ENCODE assay signal across 10 cellular contexts in the genomic region with DNA sequence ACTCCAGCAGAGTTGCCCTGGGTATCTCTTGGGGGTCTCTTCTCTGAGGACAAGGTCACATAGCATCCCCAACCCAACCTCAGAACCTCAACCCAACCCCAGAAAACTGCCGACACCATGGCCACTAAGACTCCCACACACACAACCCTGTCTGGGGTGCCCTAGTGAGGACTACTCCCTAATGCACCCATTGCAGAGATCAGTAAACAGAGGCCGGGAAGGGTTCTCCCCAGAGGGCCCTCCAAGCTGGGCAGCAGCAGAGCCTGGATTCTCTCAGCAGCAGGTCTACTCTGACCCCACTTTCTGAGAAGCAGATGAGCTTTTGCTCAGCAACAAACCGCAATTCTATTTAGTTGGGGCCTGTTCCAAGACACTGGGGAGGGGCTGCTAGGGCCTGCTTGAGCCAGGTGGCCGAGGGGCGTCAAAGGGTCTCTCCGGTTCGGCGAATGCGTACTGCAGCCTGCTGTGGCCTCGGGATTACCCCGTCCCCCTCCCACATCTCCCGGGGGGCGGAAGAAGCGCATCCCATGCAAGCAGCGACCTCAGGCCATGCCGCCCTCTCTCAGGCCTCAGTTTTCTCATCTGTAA. TPM values are rescaled to one million over a fixed set of nuclear protein-coding genes. Genes with fewer than 3 reads are reported as not detected.
DNase-seq lines count a peak whose midpoint lies in the region; ATAC-seq, FAIRE-seq and TF ChIP-seq lines count a peak whose summit lies in the region.
"Had no signal": no experiment of that assay in that cellular context is flagged by ENCODE, and none has a peak within 500 bp of the region (broad histone marks: within the 10 kb centered on the region; RNA-seq: fewer than 3 reads in every experiment).

No MANE protein-coding gene starts in this region.

- peak overlapping the region; percentile 75; the same call in 1 of the 2 replicates for H4K8ac ChIP-seq in H1 (ENCODE audit: extremely low read depth, insufficient read depth, low read length)

- H4K20me1 ChIP-seq in Loucy (ENCODE audit: insufficient read depth, low read length, poor library complexity, severe bottlenecking) (no peaks in the 10 kb centered on the region), H1 (replicated peaks in 1 of 2; ENCODE audit: control insufficient read depth in 1 of 2, insufficient read depth in 2 of 2, low read length in 2 of 2) (peaks cover 6 to 8% of the 10 kb centered on the region in 2 experiments)

- no peak overlapping the region for H3K56ac ChIP-seq in H1 (replicated peaks; ENCODE audit: insufficient read length, low read depth, low read length)

- TF ChIP-seq EP300 in H1 (IDR thresholded peaks at IDR 0.05; ENCODE audit: borderline replicate concordance in 1 of 2, low read depth in 2 of 2, low read length in 2 of 2) = no peak

- H2BK12ac ChIP-seq in H1 (ENCODE audit: low read depth, low read length) = no peak overlapping the region

- H2AFZ ChIP-seq in Loucy (ENCODE audit: low read length) (no peak overlapping the region), H1 (ENCODE audit: low read length) (peak overlapping the region; percentile 36; the same call in 1 of the 2 replicates), neuron (ENCODE audit: low read depth, low read length) (peak overlapping the region; percentile 97)

- TF ChIP-seq POLR2A in H1 (IDR thresholded peaks at IDR 0.05; ENCODE audit: control extremely low read depth in 1 of 2, low read depth in 2 of 2, low read length in 2 of 2) = no peak

- H3K14ac ChIP-seq in H1 (ENCODE audit: insufficient read length) = no peak overlapping the region

- no peak for TF ChIP-seq RAD21 in H1 (IDR thresholded peaks at IDR 0.05 in 1 of 2, conservative IDR thresholded peaks at IDR 0.05 in 1 of 2; ENCODE audit: low read depth in 2 of 2, low read length in 2 of 2)

- H3K79me1 ChIP-seq in H1 (ENCODE audit: low read depth, low read length) = no peaks in the 10 kb centered on the region; the same call in 1 of the 2 replicates

- no peak overlapping the region for H3K27ac Mint-ChIP-seq in stimulated activated naive B cell treated with anti-CD40 and anti-IgM and Interleukin-4, amounts not matched to agents 10 μg/mL and 1 μg/mL and 100 μg/mL, for 72 hours

- no peak overlapping the region for H2AK5ac ChIP-seq in H1 (ENCODE audit: low read depth, low read length)

- H2BK20ac ChIP-seq in H1 (ENCODE audit: low read length) = no peak overlapping the region

- no peak overlapping the region for H4K5ac ChIP-seq in H1 (ENCODE audit: insufficient read length, low read depth, low read length)

- no peaks in the 10 kb centered on the region for H3F3A ChIP-seq in Loucy (ENCODE audit: low read depth)

- H2BK5ac ChIP-seq in H1 (ENCODE audit: low read depth, low read length) = peak overlapping the region; percentile 35; the same call in 1 of the 2 replicates

- peak overlapping the region; percentile 73 for H3K4me3 ChIP-seq in GM12865 (ENCODE audit: low read depth, low read length)
- H3K4me3 ChIP-seq in Loucy (ENCODE audit: low read length, poor library complexity, severe bottlenecking) = peak overlapping the region; percentile 59
- peak overlapping the region; percentile 59 to 82 (median 66) for H3K4me3 ChIP-seq in H1 (ENCODE audit: extremely low read depth in 1 of 4, insufficient read depth in 2 of 4, low read depth in 3 of 4, low read length in 4 of 4)
- peak overlapping the region; percentile 56 for H3K4me3 ChIP-seq in neuron (ENCODE audit: low read length)
- H3K4me3 ChIP-seq: mucosa of descending colon had no signal

- H3K9ac ChIP-seq in Loucy (ENCODE audit: low read depth, low read length, poor library complexity, severe bottlenecking) = no peak overlapping the region
- peak overlapping the region in 2 of 4 experiments; percentile 58 to 65; a peak in 4 of 7 replicates for H3K9ac ChIP-seq in H1 (replicated peaks in 1 of 4; ENCODE audit: extremely low read depth in 1 of 4, low read depth in 3 of 4, low read length in 3 of 4)

- TF ChIP-seq CTCF in GM12865 (IDR thresholded peaks at IDR 0.05; ENCODE audit: insufficient read depth, low read depth, low read length, missing control alignments) = no peak
- TF ChIP-seq CTCF in Loucy (conservative IDR thresholded peaks at IDR 0.05; ENCODE audit: low read length) = no peak
- TF ChIP-seq CTCF in H1 (IDR thresholded peaks at IDR 0.05; ENCODE audit: control extremely low read depth in 1 of 3, insufficient read depth in 1 of 3, low read depth in 1 of 3, low read length in 3 of 3) = no peak

- H3K23me2 ChIP-seq in H1 (ENCODE audit: low read depth, low read length) = peaks cover 7% of the 10 kb centered on the region; the same call in 1 of the 2 replicates

- ATAC-seq in stimulated activated naive B cell treated with anti-CD40 and anti-IgM and Interleukin-4, amounts not matched to agents 10 μg/mL and 1 μg/mL and 100 μg/mL, for 72 hours (replicated peaks) = no peak

- H3K23ac ChIP-seq in H1 (ENCODE audit: insufficient read length) = no peak overlapping the region

- H3K9me2 ChIP-seq in Loucy (replicated peaks; ENCODE audit: low read depth, low read length) = no peaks in the 10 kb centered on the region

- no peak overlapping the region for H3K18ac ChIP-seq in H1 (ENCODE audit: extremely low read depth, low read length)

- H3K9me3 ChIP-seq in Loucy (ENCODE audit: insufficient read depth, low read depth, low read length) (no peaks in the 10 kb centered on the region), H1 (ENCODE audit: insufficient read depth in 2 of 2, low read depth in 1 of 2, low read length in 1 of 2) (no peaks in the 10 kb centered on the region), neuron (ENCODE audit: low read length) (no peaks in the 10 kb centered on the region)
- H3K9me3 ChIP-seq: MG63, mucosa of descending colon had no signal

- H2BK15ac ChIP-seq in H1 (ENCODE audit: low read length) = no peak overlapping the region

- H4K91ac ChIP-seq in H1 (replicated peaks; ENCODE audit: insufficient read length, low read length) = no peak overlapping the region

- H3K4me2 ChIP-seq in Loucy (ENCODE audit: low read depth, low read length, poor library complexity, severe bottlenecking) = peak overlapping the region; percentile 42
- H3K4me2 ChIP-seq in H1 (ENCODE audit: insufficient read depth in 1 of 2, low read depth in 2 of 2, low read length in 2 of 2) = peak overlapping the region; percentile 87 to 90

- WGBS in H1 (ENCODE audit: extremely low coverage in 1 of 2, insufficient coverage in 1 of 2, insufficient read length in 1 of 2, insufficient replicate concordance in 2 of 2, low coverage in 1 of 2, low lambda C conversion rate in 2 of 2, missing lambda C conversion rate in 1 of 2), 2 experiments = 24% methylated on average over 16 of the region's 16 CpGs; no CpG with 5 or more reads in 1 of the 2 experiments

- no peak overlapping the region for H3K4ac ChIP-seq in H1 (replicated peaks; ENCODE audit: insufficient read length, low read depth, low read length)

- H3K9me3 Mint-ChIP-seq in stimulated activated naive B cell treated with anti-CD40 and anti-IgM and Interleukin-4, amounts not matched to agents 10 μg/mL and 1 μg/mL and 100 μg/mL, for 72 hours = peaks cover 0 to 1% of the 10 kb centered on the region in 2 donors

- H3K79me2 ChIP-seq in Loucy (ENCODE audit: insufficient read depth, low read length) = no peaks in the 10 kb centered on the region
- H3K79me2 ChIP-seq in H1 (ENCODE audit: control insufficient read depth in 1 of 2, insufficient read depth in 2 of 2, low read length in 2 of 2) = peaks cover 0 to 2% of the 10 kb centered on the region in 2 experiments; a peak in 1 of 4 replicates

- CTCF ChIA-PET in H1 (lab: Charles Lee; ENCODE audit: partially characterized antibody) = interaction anchor here (1.8 to 3.4 kb wide), 2 partner anchors 10 to 166 kb away, joined by 8 to 12 read pairs; no protein-coding TSS in a partner anchor

- H2BK120ac ChIP-seq in H1 (replicated peaks; ENCODE audit: low read depth, low read length) = no peak overlapping the region

- DNase-seq in GM12865 (ENCODE audit: low read depth) = no peak
- DNase-seq in H1 (ENCODE audit: low read depth in 1 of 2, low spot score in 2 of 2) = no peak
- no peak for DNase-seq in iPS-NIHi7 (ENCODE audit: extremely low spot score)
- DNase-seq in stimulated activated naive B cell treated with anti-CD40 and anti-IgM and Interleukin-4, amounts not matched to agents 10 μg/mL and 1 μg/mL and 100 μg/mL, for 72 hours = no peak
- DNase-seq in NCI-H82 treated with DMSO at 0.1 percent for 48 hours (lab: John Stamatoyannopoulos, UW; ENCODE audit: unreplicated experiment) = no peak
- DNase-seq: MG63 had no signal

- no peaks in the 10 kb centered on the region for H3K4me1 ChIP-seq in Loucy (ENCODE audit: insufficient read depth, low read length, poor library complexity, severe bottlenecking)
- peaks cover 0 to 5% (median 0%) of the 10 kb centered on the region in 4 experiments; a peak in 3 of 7 replicates for H3K4me1 ChIP-seq in H1 (replicated peaks in 1 of 4; ENCODE audit: control insufficient read depth in 3 of 4, insufficient read depth in 4 of 4, low read length in 3 of 4)
- H3K4me1 ChIP-seq in neuron (ENCODE audit: insufficient read depth, low read length) = peaks cover 5% of the 10 kb centered on the region

- H3K4me1 Mint-ChIP-seq in stimulated activated naive B cell treated with anti-CD40 and anti-IgM and Interleukin-4, amounts not matched to agents 10 μg/mL and 1 μg/mL and 100 μg/mL, for 72 hours = peaks cover 2 to 16% of the 10 kb centered on the region in 2 donors

- POLR2A ChIA-PET in H1 (lab: Charles Lee; ENCODE audit: partially characterized antibody) = interaction anchor here (0.8 to 1.6 kb wide), 2 partner anchors 10 to 20 kb away, joined by 3 to 4 read pairs; no protein-coding TSS in a partner anchor

- no peak overlapping the region for H3K27ac ChIP-seq in H1 (ENCODE audit: low read depth, low read length)

- no peak for FAIRE-seq in H1 (lab: Jason Lieb, UNC)
- FAIRE-seq: bronchial epithelial cell had no signal

- no peaks in the 10 kb centered on the region for H3K36me3 ChIP-seq in Loucy (ENCODE audit: insufficient read depth, low read length)
- no peaks in the 10 kb centered on the region for H3K36me3 ChIP-seq in H1 (ENCODE audit: control insufficient read depth in 2 of 4, insufficient read depth in 4 of 4, low read length in 3 of 4)
- H3K36me3 ChIP-seq in neuron (ENCODE audit: insufficient read depth, low read length) = no peaks in the 10 kb centered on the region
- H3K36me3 ChIP-seq: MG63 had no signal

- peaks cover 51 to 63% of the 10 kb centered on the region in 2 donors for H3K27me3 Mint-ChIP-seq in stimulated activated naive B cell treated with anti-CD40 and anti-IgM and Interleukin-4, amounts not matched to agents 10 μg/mL and 1 μg/mL and 100 μg/mL, for 72 hours

- H3K27me3 ChIP-seq in Loucy (ENCODE audit: insufficient read depth, low read length, poor library complexity, severe bottlenecking) (no peaks in the 10 kb centered on the region), H1 (replicated peaks in 1 of 4; ENCODE audit: control insufficient read depth in 3 of 4, extremely low read depth in 1 of 4, insufficient read depth in 3 of 4, low read length in 3 of 4) (peaks cover 0 to 6% (median 3%) of the 10 kb centered on the region in 4 experiments; a peak in 3 of 7 replicates), neuron (ENCODE audit: insufficient read depth, low read length) (no peaks in the 10 kb centered on the region)

- H3K4me3 Mint-ChIP-seq in stimulated activated naive B cell treated with anti-CD40 and anti-IgM and Interleukin-4, amounts not matched to agents 10 μg/mL and 1 μg/mL and 100 μg/mL, for 72 hours = peak overlapping the region in 1 of 2 donors; percentile 76

- H3K36me3 Mint-ChIP-seq in stimulated activated naive B cell treated with anti-CD40 and anti-IgM and Interleukin-4, amounts not matched to agents 10 μg/mL and 1 μg/mL and 100 μg/mL, for 72 hours = peaks cover 0 to under 1% of the 10 kb centered on the region in 2 donors

RNA-seq across cellular contexts. Expression of a gene that starts 0.8 kb away (rescaled TPM):
- total RNA-seq in H1 (2021; fragmentation: NEBNext Ultra II Directional; extraction: Animal tissue kit (Norgen Biotek cat#: 25700)) = 16.3 and 16.6 TPM in 2 replicates
- 16.1 and 23.2 TPM in 2 replicates for polyA plus RNA-seq in H1 (2011; rRNA removed)
- 18.7 TPM for polyA plus RNA-seq in H1 (2011; cell fraction: cytosol; rRNA removed)
- polyA plus RNA-seq in H1 (2011; cell fraction: nucleus; rRNA removed) = 76.7 TPM
- polyA plus RNA-seq in H1 (2012, experiment 1 of 2) = 12.3 to 20.0 TPM (median 17.1 TPM) in 4 replicates
- 8.3 TPM for polyA plus RNA-seq in H1 (2012, experiment 2 of 2)
- 13.6 TPM for polyA plus RNA-seq in H1 (2013, experiment 1 of 2)
- 10.5 TPM for polyA plus RNA-seq in H1 (2013, experiment 2 of 2)
- polyA minus RNA-seq in H1 (2011; rRNA and poly(A)+ RNA removed) = 20.6 and 23.1 TPM in 2 replicates
- polyA minus RNA-seq in H1 (2011; cell fraction: cytosol; rRNA and poly(A)+ RNA removed) = 8.9 TPM
- 25.3 TPM for polyA minus RNA-seq in H1 (2011; cell fraction: nucleus; rRNA and poly(A)+ RNA removed)
- total RNA-seq: bronchial epithelial cell had no signal
